ENCODE assay signal across 7 cellular contexts in the genomic region with DNA sequence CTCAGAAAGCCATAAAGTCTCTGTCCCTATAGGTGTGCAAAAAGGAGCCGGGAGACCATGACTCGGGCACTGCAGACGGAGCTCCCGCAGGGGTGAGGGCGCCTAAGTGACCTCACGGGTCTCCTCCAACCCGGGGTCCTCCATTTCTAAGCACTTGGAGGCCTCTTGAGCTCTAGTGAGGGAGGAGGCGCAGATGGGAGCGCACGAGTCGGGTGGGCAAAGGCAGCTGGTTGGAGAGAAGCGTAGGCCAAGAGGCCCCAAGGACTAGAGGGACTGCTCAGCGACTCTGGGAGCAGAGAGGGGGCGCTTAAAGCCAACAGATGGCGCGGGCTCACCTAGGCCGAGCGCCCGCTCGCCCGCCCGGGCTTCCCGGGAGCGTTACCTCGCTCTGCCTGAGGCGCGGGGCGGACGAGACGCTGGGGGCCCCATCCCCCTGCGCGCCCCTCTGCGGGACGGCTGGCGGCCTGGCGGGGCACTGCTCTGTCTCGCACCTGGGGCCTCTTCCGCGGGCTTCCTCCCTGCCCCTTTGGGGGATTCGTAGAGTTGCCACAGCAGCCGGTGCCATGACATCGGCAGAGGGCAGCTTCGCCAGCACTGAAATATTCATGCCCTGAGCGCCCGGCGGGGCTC. TPM values are rescaled to one million over a fixed set of nuclear protein-coding genes. Genes with fewer than 3 reads are reported as not detected.
DNase-seq lines count a peak whose midpoint lies in the region; ATAC-seq and TF ChIP-seq lines count a peak whose summit lies in the region.

No MANE protein-coding gene starts in this region.

- peaks cover 90% of the 10 kb centered on the region for H3K27me3 ChIP-seq in skeletal muscle satellite cell (ENCODE audit: control insufficient read depth, insufficient read depth, low read length)

- no peak for ATAC-seq in HG02678 (IDR thresholded peaks at IDR 0.05; ENCODE audit: unreplicated experiment)
- no peak for ATAC-seq in HG03097 (IDR thresholded peaks at IDR 0.05; ENCODE audit: low FRiP score, unreplicated experiment)

- peaks cover 3% of the 10 kb centered on the region for H3K4me1 Mint-ChIP-seq in activated naive CD8-positive, alpha-beta T cell treated with anti-CD3 and anti-CD28 coated beads for 36 hours

- H3K27me3 Mint-ChIP-seq in activated naive CD8-positive, alpha-beta T cell treated with anti-CD3 and anti-CD28 coated beads for 36 hours = peaks cover 67% of the 10 kb centered on the region

- H3K9ac ChIP-seq in skeletal muscle satellite cell (ENCODE audit: low read depth, low read length) = no peak overlapping the region

- no peak overlapping the region for H3K4me3 ChIP-seq in skeletal muscle satellite cell (ENCODE audit: low read length)

- H3K36me3 ChIP-seq in skeletal muscle satellite cell (ENCODE audit: insufficient read depth, low read length) = no peaks in the 10 kb centered on the region

- H3K9me3 ChIP-seq in skeletal muscle satellite cell (replicated peaks; ENCODE audit: low read length) = no peaks in the 10 kb centered on the region

- H3K4me2 ChIP-seq in skeletal muscle satellite cell (ENCODE audit: low read length) = peak overlapping the region; percentile 29

- H3K4me3 Mint-ChIP-seq in activated naive CD8-positive, alpha-beta T cell treated with anti-CD3 and anti-CD28 coated beads for 36 hours = peak overlapping the region; percentile 46

- no peak overlapping the region for H3K27ac Mint-ChIP-seq in activated naive CD8-positive, alpha-beta T cell treated with anti-CD3 and anti-CD28 coated beads for 36 hours

- peaks cover 4% of the 10 kb centered on the region for H3K4me1 ChIP-seq in skeletal muscle satellite cell (ENCODE audit: control insufficient read depth, insufficient read depth, low read length)

- H3K9me3 Mint-ChIP-seq in activated naive CD8-positive, alpha-beta T cell treated with anti-CD3 and anti-CD28 coated beads for 36 hours = no peaks in the 10 kb centered on the region

- no peaks in the 10 kb centered on the region for H3K36me3 Mint-ChIP-seq in activated naive CD8-positive, alpha-beta T cell treated with anti-CD3 and anti-CD28 coated beads for 36 hours

- DNase-seq in GM20000 (ENCODE audit: low spot score) (peak; percentile 76), NCI-H345 treated with DMSO at 0.1 percent for 48 hours (lab: John Stamatoyannopoulos, UW; ENCODE audit: unreplicated experiment) (peak; percentile 50), hippocampal formation (lab: John Stamatoyannopoulos, UW) (peak; percentile 17 to 36)
- peak; percentile 55 for DNase-seq in activated naive CD8-positive, alpha-beta T cell treated with anti-CD3 and anti-CD28 coated beads for 36 hours

- no peak for TF ChIP-seq CTCF in GM20000 (IDR thresholded peaks at IDR 0.05; ENCODE audit: extremely low read depth, missing control alignments)

RNA-seq across cellular contexts. Expression of a gene that starts 0.5 kb away (rescaled TPM):
- 1 to 10 TPM; 1.4 TPM for total RNA-seq in activated naive CD8-positive, alpha-beta T cell treated with anti-CD3 and anti-CD28 coated beads for 36 hours
- 0.22 and 0.25 TPM in 2 replicates for total RNA-seq in skeletal muscle satellite cell (2012; rRNA removed)
